ENCODE assay signal across 25 cellular contexts in the genomic region with DNA sequence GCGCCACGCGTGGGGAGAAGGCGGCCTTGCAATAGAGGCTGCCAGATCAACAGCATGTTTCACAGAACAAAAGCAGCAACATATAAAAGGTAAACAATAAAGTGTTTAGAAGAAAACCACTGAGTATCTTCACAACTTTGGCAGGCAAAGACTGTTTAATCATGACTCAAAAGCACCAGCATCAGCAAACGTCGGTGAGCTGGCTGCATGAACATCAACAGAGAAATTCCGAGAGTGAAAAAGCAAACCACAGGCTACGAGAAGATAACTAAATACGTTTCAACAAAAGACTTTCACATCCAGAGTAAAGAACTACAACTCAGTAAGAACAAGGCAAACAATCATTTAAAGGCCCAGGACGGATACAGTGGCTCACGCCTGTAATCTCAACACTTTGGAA.
"Had no signal": no experiment of that assay in that cellular context is flagged by ENCODE, and none has a peak within 500 bp of the region (broad histone marks: within the 10 kb centered on the region; RNA-seq: fewer than 3 reads in every experiment).

No MANE protein-coding gene starts in this region.

- ATAC-seq: activated naive CD4-positive, alpha-beta T cell treated with anti-CD3 and anti-CD28 coated beads, Interleukin-2, amount 50 U/mL, for 72 hours; activated T-helper 17 cell treated with anti-CD3 and anti-CD28 coated beads, Interleukin-2, amount 50 U/mL, for 72 hours; body of pancreas; left lobe of liver; lower lobe of right lung; sciatic nerve; stimulated activated memory B cell treated with anti-CD40 and anti-IgM and Interleukin-4, amounts not matched to agents 10 μg/mL and 1 μg/mL and 100 μg/mL, for 72 hours; WTC11 had no signal

- H3K27ac ChIP-seq: body of pancreas, lower lobe of right lung, stomach, transverse colon, uterus had no signal

- H3K4me1 ChIP-seq: body of pancreas, uterus had no signal

- H3K9me3 Mint-ChIP-seq: activated T-cell treated with anti-CD3 and anti-CD28 coated beads, Interleukin-2, amount 50 U/mL, for 24 hours; activated T-helper 17 cell treated with anti-CD3 and anti-CD28 coated beads, Interleukin-2, amount 50 U/mL, for 72 hours; naive B cell had no signal

- H3K36me3 ChIP-seq: transverse colon, uterus had no signal

- H3K4me3 Mint-ChIP-seq: activated T-cell treated with anti-CD3 and anti-CD28 coated beads, Interleukin-2, amount 50 U/mL, for 24 hours; activated T-helper 17 cell treated with anti-CD3 and anti-CD28 coated beads, Interleukin-2, amount 50 U/mL, for 72 hours; dendritic cell treated with granulocyte-macrophage colony-stimulating factor and Interleukin-4, amounts not matched to agents 40 ng/mL and 50 ng/mL, for 4 days; naive B cell; stimulated activated memory B cell treated with anti-CD40 and anti-IgM and Interleukin-4, amounts not matched to agents 10 μg/mL and 1 μg/mL and 100 μg/mL, for 72 hours; WTC11 had no signal

- DNase-seq: activated CD4-positive, alpha-beta T cell treated with anti-CD3 and anti-CD28 coated beads, Interleukin-2, amount 50 U/mL, for 4 hours; activated CD8-positive, alpha-beta memory T cell treated with anti-CD3 and anti-CD28 coated beads for 24 hours; activated CD8-positive, alpha-beta memory T cell treated with anti-CD3 and anti-CD28 coated beads, Interleukin-2, amount 50 U/mL, for 4 hours; activated T-cell treated with anti-CD3 and anti-CD28 coated beads, Interleukin-2, amount 50 U/mL, for 24 hours; body of pancreas; effector CD4-positive, alpha-beta T cell; kidney; lower lobe of right lung; naive B cell; nucleus accumbens; posterior cingulate gyrus; small intestine; stimulated activated CD4-positive, alpha-beta T cell treated with anti-CD3 and anti-CD28 coated beads, Interleukin-2, amount 100 ng/mL, for 24 hours; stomach; T-helper 1 cell; transverse colon; uterus had no signal

- H3K27me3 Mint-ChIP-seq: activated T-cell treated with anti-CD3 and anti-CD28 coated beads, Interleukin-2, amount 50 U/mL, for 24 hours; activated T-helper 17 cell treated with anti-CD3 and anti-CD28 coated beads, Interleukin-2, amount 50 U/mL, for 72 hours; dendritic cell treated with granulocyte-macrophage colony-stimulating factor and Interleukin-4, amounts not matched to agents 40 ng/mL and 50 ng/mL, for 4 days; naive B cell; stimulated activated memory B cell treated with anti-CD40 and anti-IgM and Interleukin-4, amounts not matched to agents 10 μg/mL and 1 μg/mL and 100 μg/mL, for 72 hours had no signal

- H3K4me3 ChIP-seq: body of pancreas, lower lobe of right lung, stomach, transverse colon, uterus had no signal

- H3K4me1 Mint-ChIP-seq: WTC11 had no signal

- H3K27ac Mint-ChIP-seq: activated naive CD4-positive, alpha-beta T cell treated with anti-CD3 and anti-CD28 coated beads, Interleukin-2, amount 50 U/mL, for 72 hours; activated T-cell treated with anti-CD3 and anti-CD28 coated beads, Interleukin-2, amount 50 U/mL, for 24 hours; activated T-helper 17 cell treated with anti-CD3 and anti-CD28 coated beads, Interleukin-2, amount 50 U/mL, for 72 hours; dendritic cell treated with granulocyte-macrophage colony-stimulating factor and Interleukin-4, amounts not matched to agents 40 ng/mL and 50 ng/mL, for 4 days; stimulated activated memory B cell treated with anti-CD40 and anti-IgM and Interleukin-4, amounts not matched to agents 10 μg/mL and 1 μg/mL and 100 μg/mL, for 72 hours; WTC11 had no signal

- H3K9me3 ChIP-seq: body of pancreas, lower lobe of right lung, uterus had no signal

- H3K27me3 ChIP-seq: body of pancreas, stomach, transverse colon, uterus had no signal

- FAIRE-seq: endometrium, kidney, small intestine had no signal
